21 cellular contexts compared by ENCODE assay signal in genomic region chr16:22204091-22204655, GRCh38. TPM values are rescaled to one million over a fixed set of nuclear protein-coding genes. Genes with fewer than 3 reads are reported as not detected.
DNase-seq lines count a peak whose midpoint lies in the region; ATAC-seq and TF ChIP-seq lines count a peak whose summit lies in the region.
"Had no signal": no experiment of that assay in that cellular context is flagged by ENCODE, and none has a peak within 500 bp of the region (broad histone marks: within the 10 kb centered on the region; RNA-seq: fewer than 3 reads in every experiment).

No MANE protein-coding gene starts in this region.

- H3K27me3 Mint-ChIP-seq in activated naive CD8-positive, alpha-beta T cell: no peaks in the 10 kb centered on the region
- no peaks in the 10 kb centered on the region for H3K27me3 Mint-ChIP-seq in activated naive CD8-positive, alpha-beta T cell treated with anti-CD3 and anti-CD28 coated beads for 36 hours
- H3K27me3 Mint-ChIP-seq in Caco-2 (ENCODE audit: insufficient read depth, unreplicated experiment): no peaks in the 10 kb centered on the region
- H3K27me3 Mint-ChIP-seq in activated naive CD8-positive, alpha-beta T cell treated with anti-CD3 and anti-CD28 coated beads, Interleukin-2, amount 50 U/mL, for 24 hours: no peaks in the 10 kb centered on the region
- no peaks in the 10 kb centered on the region for H3K27me3 Mint-ChIP-seq in osteocyte (ENCODE audit: unreplicated experiment)

- H3K27me3 ChIP-seq in Caco-2 (replicated peaks; ENCODE audit: control insufficient read depth, insufficient read depth, low read length) (no peaks in the 10 kb centered on the region), brain microvascular endothelial cell (replicated peaks) (no peaks in the 10 kb centered on the region)
- H3K27me3 ChIP-seq: MG63 had no signal

- no peak overlapping the region for H3K27ac Mint-ChIP-seq in activated naive CD8-positive, alpha-beta T cell
- no peak overlapping the region for H3K27ac Mint-ChIP-seq in activated naive CD8-positive, alpha-beta T cell treated with anti-CD3 and anti-CD28 coated beads for 36 hours
- H3K27ac Mint-ChIP-seq in Caco-2 (ENCODE audit: unreplicated experiment): peak overlapping the region; percentile 64
- H3K27ac Mint-ChIP-seq in activated naive CD8-positive, alpha-beta T cell treated with anti-CD3 and anti-CD28 coated beads, Interleukin-2, amount 50 U/mL, for 24 hours: peak overlapping the region; percentile 68
- peak overlapping the region; percentile 8 for H3K27ac Mint-ChIP-seq in osteocyte (ENCODE audit: unreplicated experiment)
- H3K27ac Mint-ChIP-seq: GM23338, H9, HFFc6 had no signal

- peak overlapping the region; percentile 7 for H3K4me3 Mint-ChIP-seq in activated naive CD8-positive, alpha-beta T cell
- no peak overlapping the region for H3K4me3 Mint-ChIP-seq in activated naive CD8-positive, alpha-beta T cell treated with anti-CD3 and anti-CD28 coated beads for 36 hours
- H3K4me3 Mint-ChIP-seq in Caco-2 (ENCODE audit: unreplicated experiment) (peak overlapping the region; percentile 45), osteocyte (ENCODE audit: unreplicated experiment) (no peak overlapping the region)
- no peak overlapping the region for H3K4me3 Mint-ChIP-seq in activated naive CD8-positive, alpha-beta T cell treated with anti-CD3 and anti-CD28 coated beads, Interleukin-2, amount 50 U/mL, for 24 hours
- H3K4me3 Mint-ChIP-seq: GM23338, HFFc6 had no signal

- no peaks in the 10 kb centered on the region for H3K9me3 Mint-ChIP-seq in activated naive CD8-positive, alpha-beta T cell (ENCODE audit: low read depth)
- peaks cover 4% of the 10 kb centered on the region for H3K9me3 Mint-ChIP-seq in activated naive CD8-positive, alpha-beta T cell treated with anti-CD3 and anti-CD28 coated beads for 36 hours
- H3K9me3 Mint-ChIP-seq in Caco-2 (ENCODE audit: unreplicated experiment): no peaks in the 10 kb centered on the region
- no peaks in the 10 kb centered on the region for H3K9me3 Mint-ChIP-seq in activated naive CD8-positive, alpha-beta T cell treated with anti-CD3 and anti-CD28 coated beads, Interleukin-2, amount 50 U/mL, for 24 hours
- H3K9me3 Mint-ChIP-seq in osteocyte (ENCODE audit: unreplicated experiment): no peaks in the 10 kb centered on the region
- H3K9me3 Mint-ChIP-seq: GM23338, H9, HFFc6 had no signal

- ATAC-seq in activated naive CD8-positive, alpha-beta T cell treated with anti-CD3 and anti-CD28 coated beads, Interleukin-2, amount 50 U/mL, for 24 hours: no peak
- ATAC-seq: GM23338, PC-3 had no signal

- no TSS peak for BruUV-seq in Caco-2 (replicated peaks; lab: Mats Ljungman, UMichigan)

- CTCF ChIA-PET in Caco-2 (lab: Charles Lee): no interaction called here

- H3K27ac ChIP-seq in brain microvascular endothelial cell: no peak overlapping the region

- no peaks in the 10 kb centered on the region for H3K36me3 Mint-ChIP-seq in activated naive CD8-positive, alpha-beta T cell
- H3K36me3 Mint-ChIP-seq in activated naive CD8-positive, alpha-beta T cell treated with anti-CD3 and anti-CD28 coated beads for 36 hours: peaks cover 12% of the 10 kb centered on the region
- H3K36me3 Mint-ChIP-seq in Caco-2 (ENCODE audit: insufficient read depth, unreplicated experiment) (peaks cover 13% of the 10 kb centered on the region), osteocyte (ENCODE audit: unreplicated experiment) (no peaks in the 10 kb centered on the region)
- H3K36me3 Mint-ChIP-seq in activated naive CD8-positive, alpha-beta T cell treated with anti-CD3 and anti-CD28 coated beads, Interleukin-2, amount 50 U/mL, for 24 hours (ENCODE audit: low read depth): peaks cover 2% of the 10 kb centered on the region

- intact Hi-C loops in Caco-2 (cut with micrococcal nuclease; ENCODE audit: unreplicated experiment) (no loop called here), head of caudate nucleus (cut with DNase I) (no loop called here)

- H3K4me1 ChIP-seq in Caco-2: 0 out of 2 replicates have a peak, but pooled peaks cover 7% of the 10 kb centered on the region

- H3K36me3 ChIP-seq in Caco-2 (ENCODE audit: control insufficient read depth, insufficient read depth, low read length) (no peaks in the 10 kb centered on the region), brain microvascular endothelial cell (replicated peaks) (no peaks in the 10 kb centered on the region)

- in situ Hi-C loops in brain microvascular endothelial cell (cut with HindIII; ENCODE audit: low pct_ligation_motif_present, low sequenced_read_pairs): no loop called here

- DNase-seq in activated naive CD8-positive, alpha-beta T cell treated with anti-CD3 and anti-CD28 coated beads for 36 hours: no peak
- DNase-seq in Caco-2: no peak
- no peak for DNase-seq in activated naive CD8-positive, alpha-beta T cell treated with anti-CD3 and anti-CD28 coated beads, Interleukin-2, amount 50 U/mL, for 24 hours
- DNase-seq in osteocyte (ENCODE audit: extremely low spot score, unreplicated experiment): no peak
- no peak for DNase-seq in brain microvascular endothelial cell
- DNase-seq in activated CD8-positive, alpha-beta memory T cell treated with anti-CD3 and anti-CD28 coated beads, Interleukin-2, amount 50 U/mL, for 48 hours: no peak
- DNase-seq in head of caudate nucleus: no peak
- DNase-seq: H9, HFFc6, KG1, NCI-H1105 treated with DMSO at 0.1 percent for 48 hours, NCI-H2029, NCI-H524 treated with DMSO at 0.1 percent for 48 hours, NCI-H774 had no signal

- H3K4me3 ChIP-seq in Caco-2 (ENCODE audit: low read depth, low read length) (no peak overlapping the region), brain microvascular endothelial cell (ENCODE audit: low read depth, low read length) (no peak overlapping the region)
- H3K4me3 ChIP-seq: GM23338, MG63 had no signal

- peaks cover 26% of the 10 kb centered on the region for H3K4me1 Mint-ChIP-seq in activated naive CD8-positive, alpha-beta T cell (ENCODE audit: low read depth)
- peaks cover 26% of the 10 kb centered on the region for H3K4me1 Mint-ChIP-seq in activated naive CD8-positive, alpha-beta T cell treated with anti-CD3 and anti-CD28 coated beads for 36 hours
- peaks cover 7% of the 10 kb centered on the region for H3K4me1 Mint-ChIP-seq in Caco-2 (ENCODE audit: low read depth, unreplicated experiment)
- peaks cover 29% of the 10 kb centered on the region for H3K4me1 Mint-ChIP-seq in activated naive CD8-positive, alpha-beta T cell treated with anti-CD3 and anti-CD28 coated beads, Interleukin-2, amount 50 U/mL, for 24 hours
- H3K4me1 Mint-ChIP-seq in osteocyte (ENCODE audit: unreplicated experiment): peaks cover 36% of the 10 kb centered on the region

- POLR2A ChIA-PET in Caco-2 (lab: Charles Lee): no interaction called here

- TF ChIP-seq CTCF in Caco-2 (IDR thresholded peaks at IDR 0.05; ENCODE audit: insufficient read depth in 1 of 2, low read depth in 1 of 2, low read length in 1 of 2, severe bottlenecking in 1 of 2, unreplicated experiment in 1 of 2) (no peak), osteocyte (IDR thresholded peaks at IDR 0.05) (no peak), brain microvascular endothelial cell (IDR thresholded peaks at IDR 0.05; ENCODE audit: low read depth, low read length, missing control alignments) (no peak)

- H3K9me3 ChIP-seq in Caco-2: no peaks in the 10 kb centered on the region

RNA-seq across cellular contexts. Expression of gene EEF2K, which starts 1.9 kb away (rescaled TPM):
- total RNA-seq in activated naive CD8-positive, alpha-beta T cell treated with anti-CD3 and anti-CD28 coated beads for 36 hours: 10 to 100 TPM; 28.9 to 32.5 TPM
- total RNA-seq in Caco-2 (2022): 17.5 and 20.1 TPM in 2 replicates
- 23.8 and 26.8 TPM in 2 replicates for total RNA-seq in osteocyte

RNA-seq across cellular contexts. Expression of gene SDR42E2, which starts 41.9 kb away (rescaled TPM):
- total RNA-seq in activated naive CD8-positive, alpha-beta T cell treated with anti-CD3 and anti-CD28 coated beads for 36 hours: not detected
- total RNA-seq in Caco-2 (2022): not detected in 2 replicates
- total RNA-seq in osteocyte: 0.13 TPM in 1 of 2 replicates, not detected in the other
- total RNA-seq: A172, Daoy, G401, GM23338, HFFc6, PC-3 had no signal

Comparison
In these comparisons a context has a peak if more than half of its experiments do, and no peak if none do; other contexts are left out.
1. H3K27ac Mint-ChIP-seq: peak in Caco-2 (single experiment), activated naive CD8-positive, alpha-beta T cell treated with anti-CD3 and anti-CD28 coated beads, Interleukin-2, amount 50 U/mL, for 24 hours (single experiment) and osteocyte (single experiment); none in activated naive CD8-positive, alpha-beta T cell (single experiment) and activated naive CD8-positive, alpha-beta T cell treated with anti-CD3 and anti-CD28 coated beads for 36 hours (single experiment).
2. H3K4me3 Mint-ChIP-seq: peak in activated naive CD8-positive, alpha-beta T cell (single experiment) and Caco-2 (single experiment); none in activated naive CD8-positive, alpha-beta T cell treated with anti-CD3 and anti-CD28 coated beads for 36 hours (single experiment), activated naive CD8-positive, alpha-beta T cell treated with anti-CD3 and anti-CD28 coated beads, Interleukin-2, amount 50 U/mL, for 24 hours (single experiment) and osteocyte (single experiment).